Comparison of ENCODE assay signal across 8 cellular contexts in the genomic region with DNA sequence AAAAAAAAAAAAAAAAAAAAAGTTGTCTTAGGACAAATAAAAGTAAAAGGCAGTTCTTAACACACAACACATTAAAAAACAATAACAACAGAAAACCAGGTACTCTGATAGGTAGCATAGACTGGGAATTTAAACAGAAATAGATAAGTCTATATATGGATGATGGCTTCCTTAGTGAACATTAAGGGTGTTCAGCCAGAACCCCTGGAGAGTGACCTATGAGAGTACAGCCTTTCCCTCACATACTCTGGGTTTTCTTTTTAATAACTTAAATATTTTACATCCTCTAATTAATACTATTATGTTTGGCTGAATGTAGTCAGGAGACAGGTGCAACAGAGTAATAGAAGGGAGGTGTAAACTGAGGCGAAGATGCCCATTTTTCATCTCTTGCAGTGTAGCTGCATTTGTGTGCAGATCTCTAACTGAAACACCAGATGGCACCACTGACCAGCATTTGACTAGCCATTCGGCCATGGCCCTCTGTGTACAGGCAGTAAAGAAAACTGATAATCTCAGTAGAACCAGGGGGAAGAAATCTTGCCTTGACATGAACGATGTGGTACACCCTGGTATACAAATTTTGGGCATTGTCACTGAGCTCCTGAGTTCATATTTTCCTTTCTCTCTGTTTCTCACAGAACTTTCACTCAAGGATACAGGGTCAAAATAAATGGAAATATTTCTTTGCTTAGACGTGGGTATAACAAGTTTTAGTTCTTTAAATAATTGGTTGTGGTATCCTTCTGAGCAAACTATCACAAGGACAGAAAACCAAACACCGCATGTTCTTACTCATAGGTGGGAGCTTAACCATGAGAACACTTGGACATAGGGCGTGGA. TPM values are rescaled to one million over a fixed set of nuclear protein-coding genes. Genes with fewer than 3 reads are reported as not detected.
DNase-seq lines count a peak whose midpoint lies in the region; ATAC-seq and TF ChIP-seq lines count a peak whose summit lies in the region.

No MANE protein-coding gene starts in this region.

- no peaks in the 10 kb centered on the region for H3K27me3 Mint-ChIP-seq in activated CD8-positive, alpha-beta T cell treated with anti-CD3 and anti-CD28 coated beads for 36 hours
- H3K27me3 Mint-ChIP-seq in neural crest cell (ENCODE audit: low read depth), result no peaks in the 10 kb centered on the region

- H3K4me1 Mint-ChIP-seq in activated CD8-positive, alpha-beta T cell treated with anti-CD3 and anti-CD28 coated beads for 36 hours (ENCODE audit: low read depth), result peaks cover 40% of the 10 kb centered on the region
- H3K4me1 Mint-ChIP-seq in neural crest cell, result peaks cover 13% of the 10 kb centered on the region

- H3K4me3 Mint-ChIP-seq in activated CD8-positive, alpha-beta T cell treated with anti-CD3 and anti-CD28 coated beads for 36 hours, result no peak overlapping the region
- no peak overlapping the region for H3K4me3 Mint-ChIP-seq in neural crest cell

- no peaks in the 10 kb centered on the region for H3K9me3 Mint-ChIP-seq in activated CD8-positive, alpha-beta T cell treated with anti-CD3 and anti-CD28 coated beads for 36 hours
- H3K9me3 Mint-ChIP-seq in neural crest cell, result no peaks in the 10 kb centered on the region

- peaks cover 65% of the 10 kb centered on the region for H3K36me3 Mint-ChIP-seq in activated CD8-positive, alpha-beta T cell treated with anti-CD3 and anti-CD28 coated beads for 36 hours (ENCODE audit: low read depth)
- H3K36me3 Mint-ChIP-seq in neural crest cell (ENCODE audit: low read depth), result peaks cover 5% of the 10 kb centered on the region

- DNase-seq in AG04449 (ENCODE audit: low read depth, low spot score) (no peak), GM10248 (ENCODE audit: extremely low spot score) (peak; percentile 50), NCI-H2227 (lab: John Stamatoyannopoulos, UW; ENCODE audit: unreplicated experiment) (peak; percentile 74), fibroblast of the aortic adventitia (ENCODE audit: low read depth) (peak; percentile 81), neural crest cell (ENCODE audit: low read depth, low spot score) (peak; percentile 49)
- peak; percentile 42 for DNase-seq in activated CD8-positive, alpha-beta T cell treated with anti-CD3 and anti-CD28 coated beads for 36 hours

- CTCF ChIA-PET in AG04449 (lab: Yijun Ruan, JAX) (interaction anchor here (0.5 to 12.9 kb wide), 44 partner anchors 8 to 892 kb away, joined by 3 to 592 read pairs (median 6); partner anchors contain the start of gene TRIM45), GM10248 (lab: Yijun Ruan, JAX) (interaction anchor here (0.7 to 7.3 kb wide), 35 partner anchors 8 to 828 kb away, joined by 3 to 97 read pairs (median 6); no protein-coding TSS in a partner anchor)
- CTCF ChIA-PET in activated CD8-positive, alpha-beta T cell treated with anti-CD3 and anti-CD28 coated beads for 36 hours (lab: Charles Lee), result interaction anchor here (0.6 to 5.8 kb wide), 13 partner anchors 15 to 511 kb away, joined by 3 to 39 read pairs (median 6); no protein-coding TSS in a partner anchor

- no peak overlapping the region for H3K27ac Mint-ChIP-seq in activated CD8-positive, alpha-beta T cell treated with anti-CD3 and anti-CD28 coated beads for 36 hours
- H3K27ac Mint-ChIP-seq in neural crest cell (ENCODE audit: unreplicated experiment), result no peak overlapping the region

- intact Hi-C loops in activated CD8-positive, alpha-beta T cell treated with anti-CD3 and anti-CD28 coated beads for 36 hours (cut with micrococcal nuclease), result no loop called here

- ATAC-seq in HG02759 (IDR thresholded peaks at IDR 0.05; ENCODE audit: unreplicated experiment) (peak; percentile 77), HG03469 (IDR thresholded peaks at IDR 0.05; ENCODE audit: unreplicated experiment) (no peak)
- peak; percentile 83 for ATAC-seq in activated CD8-positive, alpha-beta T cell treated with anti-CD3 and anti-CD28 coated beads for 36 hours

- TF ChIP-seq CTCF in AG04449 (IDR thresholded peaks at IDR 0.05; ENCODE audit: insufficient read depth, low read length, missing control alignments), result peak; percentile 77
- TF ChIP-seq CTCF in GM10248 (IDR thresholded peaks at IDR 0.05; ENCODE audit: control extremely low read depth, extremely low read depth, low read depth, missing control alignments), result peak; percentile 68
- TF ChIP-seq CTCF in activated CD8-positive, alpha-beta T cell treated with anti-CD3 and anti-CD28 coated beads for 36 hours (IDR thresholded peaks at IDR 0.05), result peak; percentile 62
- peak; percentile 75 for TF ChIP-seq CTCF in fibroblast of the aortic adventitia (IDR thresholded peaks at IDR 0.05; ENCODE audit: insufficient read depth, low read length)
- TF ChIP-seq CTCF in neural crest cell (conservative IDR thresholded peaks at IDR 0.05), result peak; percentile 93

- H3K4me3 ChIP-seq in AG04449 (ENCODE audit: low read depth, low read length) (no peak overlapping the region), fibroblast of the aortic adventitia (ENCODE audit: low read depth, low read length) (no peak overlapping the region)

- POLR2A ChIA-PET in AG04449 (lab: Yijun Ruan, JAX) (interaction anchor here (1.0 kb wide), 1 partner anchor 61 kb away, joined by 4 read pairs; no protein-coding TSS in a partner anchor), GM10248 (lab: Yijun Ruan, JAX) (no interaction called here)
- POLR2A ChIA-PET in activated CD8-positive, alpha-beta T cell treated with anti-CD3 and anti-CD28 coated beads for 36 hours (lab: Charles Lee), result interaction anchor here (1.0 to 2.1 kb wide), 2 partner anchors 26 to 60 kb away, joined by 3 to 6 read pairs; no protein-coding TSS in a partner anchor

RNA-seq across cellular contexts. Expression of gene TTF2, which starts 7.6 kb away (rescaled TPM):
- 100 to 1,000 TPM; 126 to 127 TPM for total RNA-seq in activated CD8-positive, alpha-beta T cell treated with anti-CD3 and anti-CD28 coated beads for 36 hours
- 9.4 and 11.0 TPM in 2 replicates for total RNA-seq in fibroblast of the aortic adventitia (ENCODE audit: low replicate concordance)
- 66.7 and 69.8 TPM in 2 replicates for total RNA-seq in neural crest cell

RNA-seq across cellular contexts. Expression of gene TRIM45, which starts 53.8 kb away (rescaled TPM):
- total RNA-seq in activated CD8-positive, alpha-beta T cell treated with anti-CD3 and anti-CD28 coated beads for 36 hours, result under 1 TPM; 0.27 TPM
- total RNA-seq in fibroblast of the aortic adventitia (ENCODE audit: low replicate concordance), result 3.3 and 8.1 TPM in 2 replicates
- 13.3 and 16.6 TPM in 2 replicates for total RNA-seq in neural crest cell
